Comparison of ENCODE assay signal across 8 cellular contexts in the genomic region with DNA sequence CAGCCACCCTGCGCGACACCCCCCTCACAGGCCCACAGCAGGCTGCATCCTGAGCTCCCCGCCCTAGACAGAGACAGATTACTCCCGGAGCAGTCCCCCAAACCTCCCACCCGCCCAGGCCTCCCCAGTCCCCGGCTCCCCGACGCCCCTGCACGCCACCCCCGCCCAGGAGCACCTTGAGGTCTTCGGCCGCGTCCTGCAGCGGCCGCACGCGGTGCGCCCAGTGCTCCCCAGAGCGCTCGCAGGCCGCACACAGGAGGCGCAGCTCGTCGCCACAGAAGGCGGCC. TPM values are rescaled to one million over a fixed set of nuclear protein-coding genes. Genes with fewer than 3 reads are reported as not detected.
DNase-seq lines count a peak whose midpoint lies in the region; ATAC-seq and TF ChIP-seq lines count a peak whose summit lies in the region.

No MANE protein-coding gene starts in this region.

- no peaks in the 10 kb centered on the region for H3K27me3 ChIP-seq in tibial artery

- H3K27me3 Mint-ChIP-seq in activated CD4-positive, alpha-beta T cell treated with anti-CD3 and anti-CD28 coated beads, Interleukin-2, amount 10 ng/mL, durations not matched to agents 24 days and 14 days, result no peaks in the 10 kb centered on the region
- H3K27me3 Mint-ChIP-seq in activated naive CD8-positive, alpha-beta T cell treated with anti-CD3 and anti-CD28 coated beads, Interleukin-2, amount 50 U/mL, for 24 hours, result no peaks in the 10 kb centered on the region

- TF ChIP-seq CTCF in tibial artery (IDR thresholded peaks at IDR 0.05), result no peak

- H3K4me3 ChIP-seq in tibial artery, result peak overlapping the region; percentile 75 to 88

- peak overlapping the region; percentile 94 for H3K27ac Mint-ChIP-seq in activated CD4-positive, alpha-beta T cell treated with anti-CD3 and anti-CD28 coated beads, Interleukin-2, amount 10 ng/mL, durations not matched to agents 24 days and 14 days
- peak overlapping the region; percentile 84 for H3K27ac Mint-ChIP-seq in activated naive CD8-positive, alpha-beta T cell treated with anti-CD3 and anti-CD28 coated beads, Interleukin-2, amount 50 U/mL, for 24 hours

- DNase-seq in activated CD4-positive, alpha-beta T cell treated with anti-CD3 and anti-CD28 coated beads, Interleukin-2, amount 10 ng/mL, durations not matched to agents 24 days and 14 days, result no peak
- DNase-seq in activated CD4-positive, alpha-beta T cell treated with anti-CD3 and anti-CD28 coated beads, Interleukin-2, amount 50 U/mL, for 48 hours, result no peak
- DNase-seq in activated naive CD8-positive, alpha-beta T cell treated with anti-CD3 and anti-CD28 coated beads, Interleukin-2, amount 50 U/mL, for 24 hours, result peak; percentile 16
- DNase-seq in left colon (no peak), tibial artery (no peak), NCI-H748 treated with DMSO at 0.1 percent for 48 hours (lab: John Stamatoyannopoulos, UW) (no peak)

- no peaks in the 10 kb centered on the region for H3K9me3 Mint-ChIP-seq in activated CD4-positive, alpha-beta T cell treated with anti-CD3 and anti-CD28 coated beads, Interleukin-2, amount 10 ng/mL, durations not matched to agents 24 days and 14 days
- H3K9me3 Mint-ChIP-seq in activated naive CD8-positive, alpha-beta T cell treated with anti-CD3 and anti-CD28 coated beads, Interleukin-2, amount 50 U/mL, for 24 hours, result no peaks in the 10 kb centered on the region

- intact Hi-C loops in activated CD4-positive, alpha-beta T cell treated with anti-CD3 and anti-CD28 coated beads, Interleukin-2, amount 10 ng/mL, durations not matched to agents 24 days and 14 days (cut with micrococcal nuclease), result loop anchor here (2.0 to 10.0 kb wide), 7 partner anchors 81 to 324 kb away; partner anchors contain the start of genes ARF1, GUK1, MRPL55 and RNF187
- intact Hi-C loops in left colon (cut with DNase I, micrococcal nuclease), result loop anchor here in 1 of 2 donors (10.0 kb wide), 1 partner anchor 69 kb away; no protein-coding TSS in a partner anchor
- intact Hi-C loops in tibial artery (cut with DNase I; ENCODE audit: low total_unique reads), result loop anchor here (10.0 kb wide), 2 partner anchors 191 to 671 kb away; partner anchors contain the start of genes JMJD4 and SNAP47

- peak overlapping the region; percentile 98 for H3K4me3 Mint-ChIP-seq in activated CD4-positive, alpha-beta T cell treated with anti-CD3 and anti-CD28 coated beads, Interleukin-2, amount 10 ng/mL, durations not matched to agents 24 days and 14 days
- H3K4me3 Mint-ChIP-seq in activated naive CD8-positive, alpha-beta T cell treated with anti-CD3 and anti-CD28 coated beads, Interleukin-2, amount 50 U/mL, for 24 hours, result peak overlapping the region; percentile 92

- H3K27ac ChIP-seq in tibial artery, result peak overlapping the region; percentile 78 to 80

- peaks cover 37% of the 10 kb centered on the region for H3K36me3 Mint-ChIP-seq in activated CD4-positive, alpha-beta T cell treated with anti-CD3 and anti-CD28 coated beads, Interleukin-2, amount 10 ng/mL, durations not matched to agents 24 days and 14 days (ENCODE audit: low read depth)
- peaks cover 24% of the 10 kb centered on the region for H3K36me3 Mint-ChIP-seq in activated naive CD8-positive, alpha-beta T cell treated with anti-CD3 and anti-CD28 coated beads, Interleukin-2, amount 50 U/mL, for 24 hours (ENCODE audit: low read depth)

- peaks cover under 1 to 36% (median 12%) of the 10 kb centered on the region in 3 donors for H3K36me3 ChIP-seq in tibial artery

- peaks cover 5 to 55% (median 34%) of the 10 kb centered on the region in 4 donors for H3K4me1 ChIP-seq in tibial artery

- H3K4me1 Mint-ChIP-seq in activated CD4-positive, alpha-beta T cell treated with anti-CD3 and anti-CD28 coated beads, Interleukin-2, amount 10 ng/mL, durations not matched to agents 24 days and 14 days, result peaks cover 49% of the 10 kb centered on the region
- peaks cover 36% of the 10 kb centered on the region for H3K4me1 Mint-ChIP-seq in activated naive CD8-positive, alpha-beta T cell treated with anti-CD3 and anti-CD28 coated beads, Interleukin-2, amount 50 U/mL, for 24 hours

- ATAC-seq in HG03159 (IDR thresholded peaks at IDR 0.05; ENCODE audit: unreplicated experiment) (peak; percentile 18), left colon (peak; percentile 54), HG03469 (IDR thresholded peaks at IDR 0.05; ENCODE audit: unreplicated experiment) (no peak)
- peak; percentile 6 for ATAC-seq in activated naive CD8-positive, alpha-beta T cell treated with anti-CD3 and anti-CD28 coated beads, Interleukin-2, amount 50 U/mL, for 24 hours

- H3K9me3 ChIP-seq in tibial artery, result no peaks in the 10 kb centered on the region

RNA-seq across cellular contexts. Expression of gene TRIM11, which starts 0.7 kb away (rescaled TPM):
- total RNA-seq in activated CD4-positive, alpha-beta T cell treated with anti-CD3 and anti-CD28 coated beads, Interleukin-2, amount 10 ng/mL, durations not matched to agents 24 days and 14 days, result 55.7 and 59.3 TPM in 2 replicates
- total RNA-seq in left colon, result 10 to 100 TPM; 34.8 to 36.5 TPM

RNA-seq across cellular contexts. Expression of gene TRIM17, which starts 10.7 kb away (rescaled TPM):
- 1.7 and 2.8 TPM in 2 replicates for total RNA-seq in activated CD4-positive, alpha-beta T cell treated with anti-CD3 and anti-CD28 coated beads, Interleukin-2, amount 10 ng/mL, durations not matched to agents 24 days and 14 days
- under 1 TPM in 1 of 2 donors, not detected in 1; 0.31 TPM for total RNA-seq in left colon
